Comparison of ENCODE assay signal across 8 cellular contexts in the genomic region with DNA sequence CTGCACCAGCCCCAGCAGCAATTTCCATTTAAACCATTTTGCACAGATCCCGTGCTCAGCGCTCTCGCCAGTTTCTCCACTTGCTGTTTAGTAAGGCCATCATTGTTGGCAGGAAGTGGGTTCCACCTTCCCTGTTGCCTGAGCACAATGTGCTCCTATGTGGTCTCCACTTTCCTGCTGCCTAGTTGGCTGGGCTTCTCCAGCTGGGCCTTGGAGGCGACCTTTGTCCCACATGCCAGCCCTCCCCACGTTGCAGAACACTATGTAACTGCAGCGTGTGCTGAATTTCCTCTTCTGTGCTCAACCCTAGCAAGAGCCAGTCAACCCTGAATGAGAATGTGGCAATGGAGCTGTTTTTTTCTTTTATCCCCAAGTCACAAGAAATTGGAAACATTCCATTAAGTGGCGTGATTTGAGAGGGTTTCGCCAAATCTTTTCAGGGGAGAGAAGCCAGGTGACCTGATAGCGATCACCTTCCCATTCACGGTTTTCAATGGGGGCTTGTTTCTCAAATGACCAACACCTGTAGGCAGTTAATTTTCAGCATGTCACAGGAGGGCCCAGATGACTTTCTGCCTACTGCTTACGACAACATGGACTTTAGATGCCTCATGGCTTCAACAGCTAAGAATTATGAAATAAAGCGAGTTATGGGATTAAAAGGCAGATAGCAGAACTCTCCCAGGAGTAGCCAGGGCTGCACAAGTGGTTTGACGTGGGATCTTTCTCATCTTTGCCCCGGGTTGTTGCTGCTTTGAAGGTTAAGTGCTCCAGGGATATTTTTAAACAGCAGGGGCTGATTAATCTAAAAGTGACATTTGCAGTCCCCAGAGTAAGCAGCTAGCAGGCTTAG. TPM values are rescaled to one million over a fixed set of nuclear protein-coding genes. Genes with fewer than 3 reads are reported as not detected.
DNase-seq lines count a peak whose midpoint lies in the region; ATAC-seq and TF ChIP-seq lines count a peak whose summit lies in the region.

A gene (plus strand): TSS at position 830 of the 853 bp plus-strand sequence. CDS start 22,819 bp downstream, outside the sequence.

- peak within 1 kb of the TSS; percentile 16 for H3K4me3 ChIP-seq in NB4 (ENCODE audit: low read depth, low read length)
- H3K4me3 ChIP-seq in stomach, result peak within 1 kb of the TSS in 3 of 4 donors; percentile 11 to 26 (median 21)

- TF ChIP-seq CTCF in NB4 (IDR thresholded peaks at IDR 0.05; ENCODE audit: low read depth, low read length) (no peak), stomach (IDR thresholded peaks at IDR 0.05) (no peak)

- intact Hi-C loops in stomach (cut with DNase I; ENCODE audit: low total_unique reads), result no loop called here

- 23 to 34% (median 27%) methylated on average over 14 of the region's 14 CpGs for WGBS in stomach, 5 donors

- peak; percentile 92 for DNase-seq in NB4 (ENCODE audit: low read depth)
- peak; percentile 93 for DNase-seq in left lobe of liver (ENCODE audit: low spot score)
- peak; percentile 86 for DNase-seq in stomach
- no peak for DNase-seq in DMS114 treated with DMSO at 0.1 percent for 48 hours (lab: John Stamatoyannopoulos, UW; ENCODE audit: unreplicated experiment)
- no peak for DNase-seq in AG08395 (ENCODE audit: low spot score)

- H3K9me3 ChIP-seq in stomach, result no peaks in the 10 kb centered on the region

- H3K27ac ChIP-seq in angular gyrus (ENCODE audit: low read depth, low read length) (peak within 1 kb of the TSS; percentile 91), stomach (peak within 1 kb of the TSS; percentile 56 to 95 (median 93))

- ATAC-seq in left lobe of liver (peak; percentile 63), GM21423 (IDR thresholded peaks at IDR 0.05; ENCODE audit: unreplicated experiment) (no peak), HG03565 (IDR thresholded peaks at IDR 0.05; ENCODE audit: unreplicated experiment) (no peak)

- no peaks in the 10 kb centered on the region for H3K36me3 ChIP-seq in stomach

- TF ChIP-seq EP300 in stomach (IDR thresholded peaks at IDR 0.05), result peak; percentile 95

- H3K27me3 ChIP-seq in stomach, result no peaks in the 10 kb centered on the region

- TF ChIP-seq POLR2A in NB4 (IDR thresholded peaks at IDR 0.05; ENCODE audit: extremely low read depth, insufficient read length) (no peak), stomach (IDR thresholded peaks at IDR 0.05) (peak in 1 of 4 donors; percentile 30)

- peaks cover 73 to 89% (median 81%) of the 10 kb centered on the region in 4 donors for H3K4me1 ChIP-seq in stomach

RNA-seq across cellular contexts. Expression of the gene that starts here (rescaled TPM):
- total RNA-seq in left lobe of liver (232 TPM), stomach (1,000 to 10,000 TPM in 1 of 5 donors, 100 to 1,000 TPM in 1, 10 to 100 TPM in 3; 47.2 to 2,520 (median 84.1) TPM)
- 10 to 100 TPM in 2 of 3 donors, 1 to 10 TPM in 1; 6.1 to 15.0 (median 11.9) TPM for polyA plus RNA-seq in stomach

Comparison
In these comparisons a context has a peak if more than half of its experiments do, and no peak if none do; other contexts are left out.
1. DNase-seq: peak in NB4 (single experiment), left lobe of liver (single experiment) and stomach (single experiment); none in DMS114 treated with DMSO at 0.1 percent for 48 hours (single experiment) and AG08395 (single experiment).